8 cellular contexts compared by ENCODE assay signal in the genomic region with DNA sequence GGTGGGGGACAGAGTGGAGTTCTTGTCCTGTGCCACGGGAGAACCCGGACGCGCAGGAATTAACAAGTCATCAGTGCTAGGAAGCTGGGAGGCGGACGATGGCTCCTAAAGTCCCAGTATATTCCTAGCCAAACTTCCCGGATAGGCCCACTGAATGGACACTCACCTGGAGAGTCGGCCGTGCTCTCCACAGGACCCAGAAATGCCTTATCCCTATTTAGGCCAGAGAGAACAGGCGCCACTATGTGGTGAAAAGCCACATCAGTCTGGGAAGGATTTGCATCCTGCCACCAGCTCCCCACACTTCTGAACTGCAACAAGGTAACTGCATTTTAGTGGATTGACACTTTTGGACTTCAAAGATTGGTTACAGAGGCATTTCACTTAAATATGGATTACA. TPM values are rescaled to one million over a fixed set of nuclear protein-coding genes. Genes with fewer than 3 reads are reported as not detected.
DNase-seq lines count a peak whose midpoint lies in the region; ATAC-seq and TF ChIP-seq lines count a peak whose summit lies in the region.

No MANE protein-coding gene starts in this region.

- H3K9me3 Mint-ChIP-seq in H9: no peaks in the 10 kb centered on the region

- H3K79me2 ChIP-seq in H9 (ENCODE audit: insufficient read depth, low read length) (no peaks in the 10 kb centered on the region), SK-N-SH (ENCODE audit: insufficient read depth) (no peaks in the 10 kb centered on the region), trophoblast cell (ENCODE audit: control insufficient read depth, insufficient read depth, low read length, poor library complexity) (no peaks in the 10 kb centered on the region)

- no CpG with 5 or more reads among the region's 10 CpGs for WGBS in H9 (ENCODE audit: extremely low coverage, insufficient read length, low lambda C conversion rate)
- WGBS in SK-N-SH (ENCODE audit: low lambda C conversion rate): 5% methylated on average over 10 of the region's 10 CpGs
- WGBS in trophoblast cell (ENCODE audit: extremely low coverage, insufficient coverage, insufficient read length): no CpG with 5 or more reads among the region's 10 CpGs

- H3K9me3 ChIP-seq in H9 (ENCODE audit: control insufficient read depth, low read depth, low read length) (no peaks in the 10 kb centered on the region), SK-N-SH (no peaks in the 10 kb centered on the region), trophoblast cell (ENCODE audit: insufficient read depth, low read depth, low read length) (no peaks in the 10 kb centered on the region)

- no peaks in the 10 kb centered on the region for H3K27me3 ChIP-seq in BJ (ENCODE audit: control insufficient read depth, insufficient read depth, low read length)
- H3K27me3 ChIP-seq in H9 (ENCODE audit: insufficient read depth, low read length): no peaks in the 10 kb centered on the region; the same call in 1 of the 2 replicates
- H3K27me3 ChIP-seq in SK-N-SH (ENCODE audit: insufficient read depth): no peaks in the 10 kb centered on the region
- no peaks in the 10 kb centered on the region for H3K27me3 ChIP-seq in trophoblast cell (ENCODE audit: insufficient read depth, low read length)

- H2BK15ac ChIP-seq in H9 (ENCODE audit: low read depth, low read length): no peak overlapping the region

- peak overlapping the region; percentile 79 for H3K4me2 ChIP-seq in H9 (ENCODE audit: insufficient read depth, insufficient read length, low read length)
- H3K4me2 ChIP-seq in SK-N-SH: peak overlapping the region; percentile 92
- no peak overlapping the region for H3K4me2 ChIP-seq in trophoblast cell (ENCODE audit: low read length)

- no peak for ATAC-seq in HG03095 (IDR thresholded peaks at IDR 0.05; ENCODE audit: unreplicated experiment)
- no peak for ATAC-seq in HG03432 (IDR thresholded peaks at IDR 0.05; ENCODE audit: unreplicated experiment)
- ATAC-seq in HG03571 (IDR thresholded peaks at IDR 0.05; ENCODE audit: unreplicated experiment): no peak

- DNase-seq in BJ (ENCODE audit: low read depth) (no peak), H9 (peak; percentile 55), SK-N-SH (peak; percentile 53), foreskin fibroblast (peak in 1 of 2 donors; percentile 52), trophoblast cell (peak; percentile 21 to 50)

- H2AFZ ChIP-seq in H9 (ENCODE audit: low read length) (no peak overlapping the region), SK-N-SH (ENCODE audit: low read depth) (peak overlapping the region; percentile 80; the same call in 1 of the 2 replicates), trophoblast cell (ENCODE audit: insufficient read depth, low read length, poor library complexity) (no peak overlapping the region)

- no peaks in the 10 kb centered on the region for H3K79me1 ChIP-seq in H9 (ENCODE audit: insufficient read depth, low read depth, low read length, poor library complexity, severe bottlenecking)
- H3K79me1 ChIP-seq in trophoblast cell (ENCODE audit: low read length): no peaks in the 10 kb centered on the region

- H3K36me3 ChIP-seq in BJ (ENCODE audit: control insufficient read depth, insufficient read depth, low read length): no peaks in the 10 kb centered on the region
- peaks cover 0 to 10% of the 10 kb centered on the region in 2 experiments for H3K36me3 ChIP-seq in SK-N-SH (replicated peaks in 1 of 2; ENCODE audit: control insufficient read depth in 1 of 2, insufficient read depth in 2 of 2, low read length in 1 of 2)
- H3K36me3 ChIP-seq in trophoblast cell (ENCODE audit: control insufficient read depth in 1 of 2, insufficient read depth in 2 of 2, low read length in 2 of 2): no peaks in the 10 kb centered on the region

- no peak overlapping the region for H2BK20ac ChIP-seq in H9 (ENCODE audit: low read depth, low read length, poor library complexity, severe bottlenecking)

- H3K18ac ChIP-seq in H9 (ENCODE audit: insufficient read length, low read depth, low read length) (no peak overlapping the region), trophoblast cell (ENCODE audit: low read length) (no peak overlapping the region)

- peak; percentile 71 for TF ChIP-seq RAD21 in SK-N-SH (IDR thresholded peaks at IDR 0.05; ENCODE audit: low read length)

- CTCF ChIA-PET in BJ (lab: Yijun Ruan, JAX) (interaction anchor here (0.5 to 5.8 kb wide), 11 partner anchors 9 to 152 kb away, joined by 3 to 51 read pairs (median 6); no protein-coding TSS in a partner anchor), SK-N-SH (lab: Yijun Ruan, JAX) (interaction anchor here (0.6 to 6.7 kb wide), 36 partner anchors 9 to 1398 kb away, joined by 3 to 108 read pairs (median 3); a partner anchor contains a TSS)

- H3K9me2 ChIP-seq in SK-N-SH: no peaks in the 10 kb centered on the region

- no peak overlapping the region for H3T11ph ChIP-seq in H9 (ENCODE audit: low read length)

- peaks cover 27% of the 10 kb centered on the region for H3K27me3 Mint-ChIP-seq in H9 (ENCODE audit: low read depth)

- H4K12ac ChIP-seq in trophoblast cell (ENCODE audit: low read depth, low read length): no peak overlapping the region

- no peak overlapping the region for H3K4me3 ChIP-seq in BJ (ENCODE audit: low read depth, low read length)
- peak overlapping the region; percentile 84 to 85 for H3K4me3 ChIP-seq in SK-N-SH (ENCODE audit: low read depth in 2 of 2, low read length in 1 of 2)
- H3K4me3 ChIP-seq in foreskin fibroblast (ENCODE audit: low read depth in 1 of 2, low read length in 2 of 2): peak overlapping the region in 1 of 2 donors; percentile 76
- H3K4me3 ChIP-seq in trophoblast cell (ENCODE audit: low read depth, low read length): no peak overlapping the region

- TF ChIP-seq CTCF in BJ (IDR thresholded peaks at IDR 0.05; ENCODE audit: insufficient read depth, low read depth, low read length) (peak; percentile 40), H9 (conservative IDR thresholded peaks at IDR 0.05) (peak; percentile 62), SK-N-SH (IDR thresholded peaks at IDR 0.05) (peak; percentile 65), foreskin fibroblast (IDR thresholded peaks at IDR 0.05; ENCODE audit: low read depth, low read length) (peak; percentile 40)

- H3K36me3 Mint-ChIP-seq in H9 (ENCODE audit: insufficient read depth in 1 of 3, low read depth in 3 of 3): no peaks in the 10 kb centered on the region

- H4K20me1 ChIP-seq in H9 (ENCODE audit: control insufficient read depth, insufficient read depth, insufficient read length) (no peaks in the 10 kb centered on the region), SK-N-SH (ENCODE audit: insufficient read depth) (no peaks in the 10 kb centered on the region)

- TF ChIP-seq EP300 in SK-N-SH (IDR thresholded peaks at IDR 0.05; ENCODE audit: borderline replicate concordance in 1 of 2, low read depth in 1 of 2, low read length in 1 of 2): no peak

- no peak overlapping the region for H3K4ac ChIP-seq in H9 (ENCODE audit: low read depth, low read length)
- no peak overlapping the region for H3K4ac ChIP-seq in trophoblast cell (ENCODE audit: low read depth, low read length)

- H3F3A ChIP-seq in SK-N-SH (replicated peaks; ENCODE audit: insufficient read depth): no peaks in the 10 kb centered on the region

- no peak overlapping the region for H3K56ac ChIP-seq in H9 (ENCODE audit: insufficient read length, low read depth, low read length)

- peak overlapping the region; percentile 80 to 87 for H3K4me3 Mint-ChIP-seq in H9

- H2BK5ac ChIP-seq in H9 (ENCODE audit: insufficient read length, low read length): no peak overlapping the region
- H2BK5ac ChIP-seq in trophoblast cell (ENCODE audit: low read depth, low read length, poor library complexity): no peak overlapping the region

- no peak overlapping the region for H3K27ac Mint-ChIP-seq in H9

- H2AK5ac ChIP-seq in H9 (ENCODE audit: insufficient read length, low read length) (no peak overlapping the region), trophoblast cell (ENCODE audit: low read length) (no peak overlapping the region)

- H3K23ac ChIP-seq in H9 (ENCODE audit: insufficient read length, low read depth, low read length) (no peak overlapping the region), trophoblast cell (ENCODE audit: low read length) (no peak overlapping the region)

- POLR2A ChIA-PET in BJ (lab: Charles Lee) (no interaction called here), SK-N-SH (lab: Yijun Ruan, JAX) (no interaction called here)

- no peak overlapping the region for H3K27ac ChIP-seq in H9 (ENCODE audit: insufficient read length, low read depth, low read length)
- no peak overlapping the region; a peak in 2 of 4 replicates for H3K27ac ChIP-seq in SK-N-SH (ENCODE audit: low read depth in 2 of 2, low read length in 1 of 2)
- H3K27ac ChIP-seq in trophoblast cell (ENCODE audit: low read depth, low read length): no peak overlapping the region

- H3K14ac ChIP-seq in H9 (ENCODE audit: insufficient read depth, low read length) (no peak overlapping the region), trophoblast cell (ENCODE audit: low read length) (no peak overlapping the region)

- no peak overlapping the region for H2BK12ac ChIP-seq in H9 (ENCODE audit: insufficient read length, low read depth, low read length)
- no peak overlapping the region for H2BK12ac ChIP-seq in trophoblast cell (ENCODE audit: low read length)

- H4K91ac ChIP-seq in H9 (ENCODE audit: insufficient read length, low read depth, low read length): no peak overlapping the region
- no peak overlapping the region for H4K91ac ChIP-seq in trophoblast cell (ENCODE audit: low read depth, low read length)

- H3K4me1 Mint-ChIP-seq in H9: peaks cover 8 to 9% of the 10 kb centered on the region in 2 experiments; a peak in 3 of 4 replicates

- H4K8ac ChIP-seq in H9 (replicated peaks; ENCODE audit: insufficient read length, low read depth, low read length): no peak overlapping the region
- no peak overlapping the region for H4K8ac ChIP-seq in trophoblast cell (ENCODE audit: low read depth, low read length)

- H3K9ac ChIP-seq in H9 (ENCODE audit: extremely low read depth, insufficient read length, low read length) (no peak overlapping the region), SK-N-SH (no peak overlapping the region), trophoblast cell (ENCODE audit: low read length) (no peak overlapping the region)

- peaks cover 4% of the 10 kb centered on the region for H3K23me2 ChIP-seq in H9 (ENCODE audit: insufficient read length, low read depth, low read length, poor library complexity, severe bottlenecking)

- no peak overlapping the region for H4K5ac ChIP-seq in H9 (ENCODE audit: insufficient read length, low read depth, low read length)

- no peak overlapping the region for H2BK120ac ChIP-seq in H9 (ENCODE audit: low read depth, low read length, poor library complexity, severe bottlenecking)
- H2BK120ac ChIP-seq in trophoblast cell (ENCODE audit: insufficient read depth, low read length, poor library complexity): no peak overlapping the region

- H3K4me1 ChIP-seq in H9 (ENCODE audit: insufficient read depth, low read length): no peaks in the 10 kb centered on the region
- peaks cover 0 to 7% of the 10 kb centered on the region in 2 experiments; a peak in 2 of 4 replicates for H3K4me1 ChIP-seq in SK-N-SH (ENCODE audit: control insufficient read depth in 1 of 2, insufficient read depth in 2 of 2, low read depth in 1 of 2, low read length in 1 of 2)
- H3K4me1 ChIP-seq in trophoblast cell (ENCODE audit: control insufficient read depth in 1 of 2, insufficient read depth in 2 of 2, low read length in 2 of 2): peaks cover 0 to 3% of the 10 kb centered on the region in 2 experiments

RNA-seq across cellular contexts. Expression of a gene that starts 1.1 kb away (rescaled TPM):
- polyA plus RNA-seq in BJ (2011; rRNA removed): 0.23 and 3.3 TPM in 2 replicates
- polyA minus RNA-seq in BJ (2011; rRNA and poly(A)+ RNA removed): 2.8 and 4.2 TPM in 2 replicates
- total RNA-seq in H9 (2021): not detected in 2 replicates
- polyA plus RNA-seq in SK-N-SH (2012; rRNA removed): 1.2 and 2.3 TPM in 2 replicates
- 1.7 and 2.7 TPM in 2 replicates for polyA plus RNA-seq in SK-N-SH (2012; cell fraction: cytosol; rRNA removed)
- polyA plus RNA-seq in SK-N-SH (2012; cell fraction: nucleus; rRNA removed): 2.6 and 6.8 TPM in 2 replicates
- polyA plus RNA-seq in trophoblast cell (2013): not detected in 2 replicates

Comparison
In these comparisons a context has a peak if more than half of its experiments do, and no peak if none do; other contexts are left out.
1. H3K4me3 ChIP-seq: peak in SK-N-SH (2 of 2); none in BJ (single experiment) and trophoblast cell (single experiment).
2. Peak in every context shown above with its lines, with median percentiles within 50 percentile points of each other: CTCF ChIP-seq.